In genomic region chr18:33755918-33756590, GRCh38 we compare ENCODE assay signal across 1 cellular context.
TF ChIP-seq lines count a peak whose summit lies in the region.

No MANE protein-coding gene starts in this region.

TF ChIP-seq in HepG2, 621 proteins besides CTCF, POLR2A, EP300 and RAD21 (continued from another document):
- TF ChIP-seq, protein P1, sequence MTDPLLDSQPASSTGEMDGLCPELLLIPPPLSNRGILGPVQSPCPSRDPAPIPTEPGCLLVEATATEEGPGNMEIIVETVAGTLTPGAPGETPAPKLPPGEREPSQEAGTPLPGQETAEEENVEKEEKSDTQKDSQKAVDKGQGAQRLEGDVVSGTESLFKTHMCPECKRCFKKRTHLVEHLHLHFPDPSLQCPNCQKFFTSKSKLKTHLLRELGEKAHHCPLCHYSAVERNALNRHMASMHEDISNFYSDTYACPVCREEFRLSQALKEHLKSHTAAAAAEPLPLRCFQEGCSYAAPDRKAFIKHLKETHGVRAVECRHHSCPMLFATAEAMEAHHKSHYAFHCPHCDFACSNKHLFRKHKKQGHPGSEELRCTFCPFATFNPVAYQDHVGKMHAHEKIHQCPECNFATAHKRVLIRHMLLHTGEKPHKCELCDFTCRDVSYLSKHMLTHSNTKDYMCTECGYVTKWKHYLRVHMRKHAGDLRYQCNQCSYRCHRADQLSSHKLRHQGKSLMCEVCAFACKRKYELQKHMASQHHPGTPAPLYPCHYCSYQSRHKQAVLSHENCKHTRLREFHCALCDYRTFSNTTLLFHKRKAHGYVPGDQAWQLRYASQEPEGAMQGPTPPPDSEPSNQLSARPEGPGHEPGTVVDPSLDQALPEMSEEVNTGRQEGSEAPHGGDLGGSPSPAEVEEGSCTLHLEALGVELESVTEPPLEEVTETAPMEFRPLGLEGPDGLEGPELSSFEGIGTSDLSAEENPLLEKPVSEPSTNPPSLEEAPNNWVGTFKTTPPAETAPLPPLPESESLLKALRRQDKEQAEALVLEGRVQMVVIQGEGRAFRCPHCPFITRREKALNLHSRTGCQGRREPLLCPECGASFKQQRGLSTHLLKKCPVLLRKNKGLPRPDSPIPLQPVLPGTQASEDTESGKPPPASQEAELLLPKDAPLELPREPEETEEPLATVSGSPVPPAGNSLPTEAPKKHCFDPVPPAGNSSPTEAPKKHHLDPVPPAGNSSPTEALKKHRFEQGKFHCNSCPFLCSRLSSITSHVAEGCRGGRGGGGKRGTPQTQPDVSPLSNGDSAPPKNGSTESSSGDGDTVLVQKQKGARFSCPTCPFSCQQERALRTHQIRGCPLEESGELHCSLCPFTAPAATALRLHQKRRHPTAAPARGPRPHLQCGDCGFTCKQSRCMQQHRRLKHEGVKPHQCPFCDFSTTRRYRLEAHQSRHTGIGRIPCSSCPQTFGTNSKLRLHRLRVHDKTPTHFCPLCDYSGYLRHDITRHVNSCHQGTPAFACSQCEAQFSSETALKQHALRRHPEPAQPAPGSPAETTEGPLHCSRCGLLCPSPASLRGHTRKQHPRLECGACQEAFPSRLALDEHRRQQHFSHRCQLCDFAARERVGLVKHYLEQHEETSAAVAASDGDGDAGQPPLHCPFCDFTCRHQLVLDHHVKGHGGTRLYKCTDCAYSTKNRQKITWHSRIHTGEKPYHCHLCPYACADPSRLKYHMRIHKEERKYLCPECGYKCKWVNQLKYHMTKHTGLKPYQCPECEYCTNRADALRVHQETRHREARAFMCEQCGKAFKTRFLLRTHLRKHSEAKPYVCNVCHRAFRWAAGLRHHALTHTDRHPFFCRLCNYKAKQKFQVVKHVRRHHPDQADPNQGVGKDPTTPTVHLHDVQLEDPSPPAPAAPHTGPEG (CRISPR knock-in tag; IDR thresholded peaks at IDR 0.05) = no peak
TF ChIP-seq in HepG2: peak in this region for 2.
